In the genomic region with DNA sequence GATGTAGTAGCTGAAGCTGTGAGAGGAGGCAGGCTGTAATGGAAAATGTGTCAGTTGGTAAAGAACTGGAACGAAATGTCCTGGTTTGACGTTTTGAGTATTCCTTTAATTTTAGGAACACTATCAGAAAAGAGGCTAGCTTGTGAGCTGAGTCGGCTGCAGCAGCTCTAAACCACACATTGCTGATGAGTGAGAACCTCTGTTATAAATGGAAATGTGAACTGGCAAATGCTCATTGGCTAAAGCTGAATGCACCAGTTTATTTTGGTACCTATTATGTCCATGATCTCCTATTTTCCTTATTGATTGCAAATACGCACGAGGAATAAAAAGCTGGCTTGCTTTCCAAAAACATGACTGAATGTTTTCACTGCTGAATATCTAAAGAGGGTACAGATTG, we compare ENCODE assay signal across 24 cellular contexts. TPM values are rescaled to one million over a fixed set of nuclear protein-coding genes. Genes with fewer than 3 reads are reported as not detected.
DNase-seq lines count a peak whose midpoint lies in the region; ATAC-seq and TF ChIP-seq lines count a peak whose summit lies in the region.
"Had no signal": no experiment of that assay in that cellular context is flagged by ENCODE, and none has a peak within 500 bp of the region (broad histone marks: within the 10 kb centered on the region; RNA-seq: fewer than 3 reads in every experiment).

No MANE protein-coding gene starts in this region.

- no peak overlapping the region for H3K4ac ChIP-seq in trophoblast cell (ENCODE audit: low read depth, low read length)

- H3K4me3 ChIP-seq in ascending aorta (no peak overlapping the region), foreskin fibroblast (ENCODE audit: low read depth in 1 of 2, low read length in 2 of 2) (no peak overlapping the region), trophoblast cell (ENCODE audit: low read depth, low read length) (no peak overlapping the region)
- H3K4me3 ChIP-seq: lung, SK-N-MC, uterus had no signal

- H3K9me3 ChIP-seq in ascending aorta (no peaks in the 10 kb centered on the region), trophoblast cell (ENCODE audit: insufficient read depth, low read depth, low read length) (no peaks in the 10 kb centered on the region)
- H3K9me3 ChIP-seq: uterus had no signal

- DNase-seq in AG20443 (ENCODE audit: low spot score): peak; percentile 18
- DNase-seq in ascending aorta (ENCODE audit: low spot score in 2 of 2): no peak
- peak; percentile 55 to 76 for DNase-seq in foreskin fibroblast
- no peak for DNase-seq in mesothelial cell of epicardium (ENCODE audit: low spot score in 2 of 2, unreplicated experiment in 2 of 2)
- DNase-seq in activated gamma-delta T cell treated with Interleukin-2 at 50 U/mL for 16 hours: no peak
- no peak for DNase-seq in trophoblast cell
- DNase-seq: activated B cell treated with CpG ODN at 0.5 μM for 24 hours; activated CD4-positive, alpha-beta memory T cell treated with anti-CD3 and anti-CD28 coated beads, Interleukin-2, amount 10 ng/mL, durations not matched to agents 7 days and 5 days; activated naive CD4-positive, alpha-beta T cell treated with anti-CD3 and anti-CD28 coated beads, Interleukin-2, amount 50 U/mL, for 16 hours; activated T-cell treated with anti-CD3 and anti-CD28 coated beads, Interleukin-2, amount 50 U/mL, for 1 hour; C1 segment of cervical spinal cord; GOT3; naive thymus-derived CD4-positive, alpha-beta T cell; NCI-H1436; small intestine; stimulated activated CD4-positive, alpha-beta T cell treated with anti-CD3 and anti-CD28 coated beads, Interleukin-4, amount 100 ng/mL, for 1 hour; uterus had no signal

- no peak overlapping the region for H4K8ac ChIP-seq in trophoblast cell (ENCODE audit: low read depth, low read length)

- no peaks in the 10 kb centered on the region for H3K79me1 ChIP-seq in trophoblast cell (ENCODE audit: low read length)

- no peaks in the 10 kb centered on the region for H3K36me3 Mint-ChIP-seq in mesothelial cell of epicardium
- H3K36me3 Mint-ChIP-seq: brain; naive thymus-derived CD4-positive, alpha-beta T cell had no signal

- no CpG with 5 or more reads among the region's 5 CpGs for WGBS in trophoblast cell (ENCODE audit: extremely low coverage, insufficient coverage, insufficient read length)

- H3K27me3 Mint-ChIP-seq in mesothelial cell of epicardium (ENCODE audit: low read depth): no peaks in the 10 kb centered on the region
- H3K27me3 Mint-ChIP-seq: activated B cell treated with CpG ODN at 0.5 μM for 24 hours had no signal

- H2BK5ac ChIP-seq in trophoblast cell (ENCODE audit: low read depth, low read length, poor library complexity): no peak overlapping the region

- peak overlapping the region; percentile 29 for H3K27ac Mint-ChIP-seq in mesothelial cell of epicardium
- H3K27ac Mint-ChIP-seq: activated B cell treated with CpG ODN at 0.5 μM for 24 hours; activated CD4-positive, alpha-beta memory T cell treated with anti-CD3 and anti-CD28 coated beads, Interleukin-2, amount 10 ng/mL, durations not matched to agents 7 days and 5 days; naive thymus-derived CD4-positive, alpha-beta T cell; T-helper 2 cell treated with Interferon-gamma antibody and Interleukin-4, amounts not matched to agents 5 μg/mL and 100 μg/mL, for 36 hours had no signal

- H3K27ac ChIP-seq in ascending aorta (peak overlapping the region; percentile 67 to 83), trophoblast cell (ENCODE audit: low read depth, low read length) (no peak overlapping the region)
- H3K27ac ChIP-seq: epithelial cell of prostate, SK-N-MC, uterus had no signal

- no peak overlapping the region for H2AK5ac ChIP-seq in trophoblast cell (ENCODE audit: low read length)

- H3K9ac ChIP-seq in trophoblast cell (ENCODE audit: low read length): no peak overlapping the region

- intact Hi-C loops in ascending aorta (cut with DNase I): loop anchor here (2.0 to 10.0 kb wide), 2 partner anchors 42 to 504 kb away; no protein-coding TSS in a partner anchor

- H3K9me3 Mint-ChIP-seq in mesothelial cell of epicardium: peaks cover 9% of the 10 kb centered on the region
- H3K9me3 Mint-ChIP-seq: activated B cell treated with CpG ODN at 0.5 μM for 24 hours; activated CD4-positive, alpha-beta memory T cell treated with anti-CD3 and anti-CD28 coated beads, Interleukin-2, amount 10 ng/mL, durations not matched to agents 7 days and 5 days; naive thymus-derived CD4-positive, alpha-beta T cell; T-helper 2 cell treated with Interferon-gamma antibody and Interleukin-4, amounts not matched to agents 5 μg/mL and 100 μg/mL, for 36 hours had no signal

- H2BK12ac ChIP-seq in trophoblast cell (ENCODE audit: low read length): no peak overlapping the region

- no peaks in the 10 kb centered on the region for H3K79me2 ChIP-seq in trophoblast cell (ENCODE audit: control insufficient read depth, insufficient read depth, low read length, poor library complexity)

- H3K23ac ChIP-seq in trophoblast cell (ENCODE audit: low read length): no peak overlapping the region

- ATAC-seq in HG02981 (IDR thresholded peaks at IDR 0.05; ENCODE audit: unreplicated experiment) (no peak), GM19328 (IDR thresholded peaks at IDR 0.05; ENCODE audit: unreplicated experiment) (no peak)
- ATAC-seq: naive thymus-derived CD4-positive, alpha-beta T cell had no signal

- H3K18ac ChIP-seq in trophoblast cell (ENCODE audit: low read length): no peak overlapping the region

- H2AFZ ChIP-seq in trophoblast cell (ENCODE audit: insufficient read depth, low read length, poor library complexity): no peak overlapping the region

- no peak overlapping the region for H2BK120ac ChIP-seq in trophoblast cell (ENCODE audit: insufficient read depth, low read length, poor library complexity)

- H3K14ac ChIP-seq in trophoblast cell (ENCODE audit: low read length): no peak overlapping the region

- no peaks in the 10 kb centered on the region for H3K27me3 ChIP-seq in ascending aorta
- H3K27me3 ChIP-seq in trophoblast cell (ENCODE audit: insufficient read depth, low read length): no peaks in the 10 kb centered on the region
- H3K27me3 ChIP-seq: uterus had no signal

- TF ChIP-seq CTCF in ascending aorta (IDR thresholded peaks at IDR 0.05) (no peak), foreskin fibroblast (IDR thresholded peaks at IDR 0.05; ENCODE audit: low read depth, low read length) (no peak), mesothelial cell of epicardium (IDR thresholded peaks at IDR 0.05; ENCODE audit: unreplicated experiment) (no peak)

- H3K4me1 ChIP-seq in ascending aorta (no peaks in the 10 kb centered on the region), trophoblast cell (ENCODE audit: control insufficient read depth in 1 of 2, insufficient read depth in 2 of 2, low read length in 2 of 2) (no peaks in the 10 kb centered on the region)
- H3K4me1 ChIP-seq: uterus had no signal

- H3K36me3 ChIP-seq in ascending aorta: no peaks in the 10 kb centered on the region
- H3K36me3 ChIP-seq in trophoblast cell (ENCODE audit: control insufficient read depth in 1 of 2, insufficient read depth in 2 of 2, low read length in 2 of 2): no peaks in the 10 kb centered on the region
- H3K36me3 ChIP-seq: uterus had no signal

- H4K12ac ChIP-seq in trophoblast cell (ENCODE audit: low read depth, low read length): no peak overlapping the region

- H4K91ac ChIP-seq in trophoblast cell (ENCODE audit: low read depth, low read length): no peak overlapping the region

- no peak overlapping the region for H3K4me3 Mint-ChIP-seq in mesothelial cell of epicardium
- H3K4me3 Mint-ChIP-seq: activated B cell treated with CpG ODN at 0.5 μM for 24 hours; activated CD4-positive, alpha-beta memory T cell treated with anti-CD3 and anti-CD28 coated beads, Interleukin-2, amount 10 ng/mL, durations not matched to agents 7 days and 5 days; naive thymus-derived CD4-positive, alpha-beta T cell; T-helper 2 cell treated with Interferon-gamma antibody and Interleukin-4, amounts not matched to agents 5 μg/mL and 100 μg/mL, for 36 hours had no signal

- H3K4me2 ChIP-seq in trophoblast cell (ENCODE audit: low read length): no peak overlapping the region

- H3K4me1 Mint-ChIP-seq in mesothelial cell of epicardium: peaks cover 6% of the 10 kb centered on the region

RNA-seq across cellular contexts. Expression of gene WIPI1, which starts 11.0 kb away (rescaled TPM):
- total RNA-seq in ascending aorta: 18.0 TPM
- total RNA-seq in mesothelial cell of epicardium: 27.2 to 31.7 TPM (median 28.4 TPM) in 3 replicates
- 104 and 108 TPM in 2 replicates for polyA plus RNA-seq in trophoblast cell (2013)

RNA-seq across cellular contexts. Expression of gene PRKAR1A, which starts 43.9 kb away (rescaled TPM):
- total RNA-seq in ascending aorta (233 TPM), mesothelial cell of epicardium (268 to 276 TPM (median 268 TPM) in 3 replicates)
- polyA plus RNA-seq in trophoblast cell (2013): 96.5 and 106 TPM in 2 replicates

Comparison
In these comparisons a context has a peak if more than half of its experiments do, and no peak if none do; other contexts are left out.
1. DNase-seq: peak in AG20443 (single experiment) and foreskin fibroblast (2 of 2); none in ascending aorta (0 of 2), mesothelial cell of epicardium (0 of 2), activated gamma-delta T cell treated with Interleukin-2 at 50 U/mL for 16 hours (single experiment) and trophoblast cell (0 of 2).